1 cellular context compared by ENCODE assay signal in the genomic region with DNA sequence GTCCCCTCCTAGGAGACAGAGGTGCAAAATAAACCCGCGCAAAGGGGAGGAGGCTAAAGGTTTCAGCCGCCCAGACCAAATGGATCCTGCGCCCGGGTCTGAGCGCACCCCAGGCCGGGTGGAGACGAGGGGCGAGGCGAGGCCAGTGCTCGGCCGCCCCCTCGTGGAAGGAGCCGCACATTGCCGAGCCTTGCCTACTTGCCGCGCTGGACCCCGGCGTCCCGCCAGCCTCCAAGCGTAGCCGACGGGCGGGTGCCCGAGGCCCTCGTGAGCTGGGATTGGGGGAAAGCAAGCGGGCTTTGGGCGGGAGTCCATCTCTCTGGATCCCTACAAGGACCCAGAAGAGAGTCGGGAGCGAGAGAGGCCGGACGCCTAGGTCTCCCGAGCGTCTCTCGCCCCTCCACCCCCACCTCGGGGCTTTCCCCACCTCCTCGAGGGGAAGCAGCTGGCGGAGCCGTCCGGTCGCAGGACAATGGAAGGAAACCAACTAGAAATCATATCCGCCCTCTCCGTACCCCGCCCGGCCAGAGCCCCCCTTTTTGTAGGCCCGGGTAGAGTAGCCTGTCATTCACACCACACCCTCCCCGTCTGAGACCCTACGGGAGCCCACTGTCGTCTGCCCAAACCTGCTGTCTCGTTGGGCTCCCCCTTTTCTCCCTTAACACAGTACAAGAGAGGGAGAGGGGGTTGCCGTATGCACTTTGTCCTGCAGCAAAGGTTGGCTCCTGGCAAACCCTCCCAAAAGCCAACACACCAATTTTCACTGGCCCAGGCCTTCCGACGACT.
A peak's percentile ranks its signal among the peaks of the same experiment; 100 is the strongest.
TF ChIP-seq lines count a peak whose summit lies in the region.

No MANE protein-coding gene starts in this region.

TF ChIP-seq in WTC11, 78 proteins besides CTCF, POLR2A, EP300 and RAD21 (continued from another document and continues in another):
- TF ChIP-seq, protein P1, sequence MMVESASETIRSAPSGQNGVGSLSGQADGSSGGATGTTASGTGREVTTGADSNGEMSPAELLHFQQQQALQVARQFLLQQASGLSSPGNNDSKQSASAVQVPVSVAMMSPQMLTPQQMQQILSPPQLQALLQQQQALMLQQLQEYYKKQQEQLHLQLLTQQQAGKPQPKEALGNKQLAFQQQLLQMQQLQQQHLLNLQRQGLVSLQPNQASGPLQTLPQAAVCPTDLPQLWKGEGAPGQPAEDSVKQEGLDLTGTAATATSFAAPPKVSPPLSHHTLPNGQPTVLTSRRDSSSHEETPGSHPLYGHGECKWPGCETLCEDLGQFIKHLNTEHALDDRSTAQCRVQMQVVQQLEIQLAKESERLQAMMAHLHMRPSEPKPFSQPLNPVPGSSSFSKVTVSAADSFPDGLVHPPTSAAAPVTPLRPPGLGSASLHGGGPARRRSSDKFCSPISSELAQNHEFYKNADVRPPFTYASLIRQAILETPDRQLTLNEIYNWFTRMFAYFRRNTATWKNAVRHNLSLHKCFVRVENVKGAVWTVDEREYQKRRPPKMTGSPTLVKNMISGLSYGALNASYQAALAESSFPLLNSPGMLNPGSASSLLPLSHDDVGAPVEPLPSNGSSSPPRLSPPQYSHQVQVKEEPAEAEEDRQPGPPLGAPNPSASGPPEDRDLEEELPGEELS (CRISPR knock-in tag; IDR thresholded peaks at IDR 0.05), result 0 out of 2 replicates have a peak, but pooled peaks have one; percentile 29
- TF ChIP-seq KAT7 (CRISPR knock-in tag; IDR thresholded peaks at IDR 0.05; ENCODE audit: borderline replicate concordance), result no peak
- TF ChIP-seq, protein P2, sequence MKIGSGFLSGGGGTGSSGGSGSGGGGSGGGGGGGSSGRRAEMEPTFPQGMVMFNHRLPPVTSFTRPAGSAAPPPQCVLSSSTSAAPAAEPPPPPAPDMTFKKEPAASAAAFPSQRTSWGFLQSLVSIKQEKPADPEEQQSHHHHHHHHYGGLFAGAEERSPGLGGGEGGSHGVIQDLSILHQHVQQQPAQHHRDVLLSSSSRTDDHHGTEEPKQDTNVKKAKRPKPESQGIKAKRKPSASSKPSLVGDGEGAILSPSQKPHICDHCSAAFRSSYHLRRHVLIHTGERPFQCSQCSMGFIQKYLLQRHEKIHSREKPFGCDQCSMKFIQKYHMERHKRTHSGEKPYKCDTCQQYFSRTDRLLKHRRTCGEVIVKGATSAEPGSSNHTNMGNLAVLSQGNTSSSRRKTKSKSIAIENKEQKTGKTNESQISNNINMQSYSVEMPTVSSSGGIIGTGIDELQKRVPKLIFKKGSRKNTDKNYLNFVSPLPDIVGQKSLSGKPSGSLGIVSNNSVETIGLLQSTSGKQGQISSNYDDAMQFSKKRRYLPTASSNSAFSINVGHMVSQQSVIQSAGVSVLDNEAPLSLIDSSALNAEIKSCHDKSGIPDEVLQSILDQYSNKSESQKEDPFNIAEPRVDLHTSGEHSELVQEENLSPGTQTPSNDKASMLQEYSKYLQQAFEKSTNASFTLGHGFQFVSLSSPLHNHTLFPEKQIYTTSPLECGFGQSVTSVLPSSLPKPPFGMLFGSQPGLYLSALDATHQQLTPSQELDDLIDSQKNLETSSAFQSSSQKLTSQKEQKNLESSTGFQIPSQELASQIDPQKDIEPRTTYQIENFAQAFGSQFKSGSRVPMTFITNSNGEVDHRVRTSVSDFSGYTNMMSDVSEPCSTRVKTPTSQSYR (CRISPR knock-in tag; IDR thresholded peaks at IDR 0.05), result no peak
- TF ChIP-seq ZNF423 (CRISPR knock-in tag; IDR thresholded peaks at IDR 0.05), result no peak
- TF ChIP-seq, protein P3, sequence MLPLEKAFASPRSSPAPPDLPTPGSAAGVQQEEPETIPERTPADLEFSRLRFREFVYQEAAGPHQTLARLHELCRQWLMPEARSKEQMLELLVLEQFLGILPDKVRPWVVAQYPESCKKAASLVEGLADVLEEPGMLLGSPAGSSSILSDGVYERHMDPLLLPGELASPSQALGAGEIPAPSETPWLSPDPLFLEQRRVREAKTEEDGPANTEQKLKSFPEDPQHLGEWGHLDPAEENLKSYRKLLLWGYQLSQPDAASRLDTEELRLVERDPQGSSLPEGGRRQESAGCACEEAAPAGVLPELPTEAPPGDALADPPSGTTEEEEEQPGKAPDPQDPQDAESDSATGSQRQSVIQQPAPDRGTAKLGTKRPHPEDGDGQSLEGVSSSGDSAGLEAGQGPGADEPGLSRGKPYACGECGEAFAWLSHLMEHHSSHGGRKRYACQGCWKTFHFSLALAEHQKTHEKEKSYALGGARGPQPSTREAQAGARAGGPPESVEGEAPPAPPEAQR (CRISPR knock-in tag; IDR thresholded peaks at IDR 0.05), result no peak
- TF ChIP-seq, protein P4, sequence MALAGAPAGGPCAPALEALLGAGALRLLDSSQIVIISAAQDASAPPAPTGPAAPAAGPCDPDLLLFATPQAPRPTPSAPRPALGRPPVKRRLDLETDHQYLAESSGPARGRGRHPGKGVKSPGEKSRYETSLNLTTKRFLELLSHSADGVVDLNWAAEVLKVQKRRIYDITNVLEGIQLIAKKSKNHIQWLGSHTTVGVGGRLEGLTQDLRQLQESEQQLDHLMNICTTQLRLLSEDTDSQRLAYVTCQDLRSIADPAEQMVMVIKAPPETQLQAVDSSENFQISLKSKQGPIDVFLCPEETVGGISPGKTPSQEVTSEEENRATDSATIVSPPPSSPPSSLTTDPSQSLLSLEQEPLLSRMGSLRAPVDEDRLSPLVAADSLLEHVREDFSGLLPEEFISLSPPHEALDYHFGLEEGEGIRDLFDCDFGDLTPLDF (CRISPR knock-in tag; IDR thresholded peaks at IDR 0.05), result no peak
- no peak for TF ChIP-seq TEAD4 (CRISPR knock-in tag; IDR thresholded peaks at IDR 0.05)
- TF ChIP-seq TP53 (CRISPR knock-in tag; IDR thresholded peaks at IDR 0.05), result peak; percentile 71; the same call in 1 of the 2 replicates
- TF ChIP-seq NFYB (CRISPR knock-in tag; conservative IDR thresholded peaks at IDR 0.05; ENCODE audit: low read depth), result no peak
- TF ChIP-seq IRF2 (CRISPR knock-in tag; IDR thresholded peaks at IDR 0.05; ENCODE audit: borderline replicate concordance, low read depth), result no peak
- no peak for TF ChIP-seq AFF4 (CRISPR knock-in tag; IDR thresholded peaks at IDR 0.05; ENCODE audit: borderline replicate concordance)
- TF ChIP-seq, protein P5, sequence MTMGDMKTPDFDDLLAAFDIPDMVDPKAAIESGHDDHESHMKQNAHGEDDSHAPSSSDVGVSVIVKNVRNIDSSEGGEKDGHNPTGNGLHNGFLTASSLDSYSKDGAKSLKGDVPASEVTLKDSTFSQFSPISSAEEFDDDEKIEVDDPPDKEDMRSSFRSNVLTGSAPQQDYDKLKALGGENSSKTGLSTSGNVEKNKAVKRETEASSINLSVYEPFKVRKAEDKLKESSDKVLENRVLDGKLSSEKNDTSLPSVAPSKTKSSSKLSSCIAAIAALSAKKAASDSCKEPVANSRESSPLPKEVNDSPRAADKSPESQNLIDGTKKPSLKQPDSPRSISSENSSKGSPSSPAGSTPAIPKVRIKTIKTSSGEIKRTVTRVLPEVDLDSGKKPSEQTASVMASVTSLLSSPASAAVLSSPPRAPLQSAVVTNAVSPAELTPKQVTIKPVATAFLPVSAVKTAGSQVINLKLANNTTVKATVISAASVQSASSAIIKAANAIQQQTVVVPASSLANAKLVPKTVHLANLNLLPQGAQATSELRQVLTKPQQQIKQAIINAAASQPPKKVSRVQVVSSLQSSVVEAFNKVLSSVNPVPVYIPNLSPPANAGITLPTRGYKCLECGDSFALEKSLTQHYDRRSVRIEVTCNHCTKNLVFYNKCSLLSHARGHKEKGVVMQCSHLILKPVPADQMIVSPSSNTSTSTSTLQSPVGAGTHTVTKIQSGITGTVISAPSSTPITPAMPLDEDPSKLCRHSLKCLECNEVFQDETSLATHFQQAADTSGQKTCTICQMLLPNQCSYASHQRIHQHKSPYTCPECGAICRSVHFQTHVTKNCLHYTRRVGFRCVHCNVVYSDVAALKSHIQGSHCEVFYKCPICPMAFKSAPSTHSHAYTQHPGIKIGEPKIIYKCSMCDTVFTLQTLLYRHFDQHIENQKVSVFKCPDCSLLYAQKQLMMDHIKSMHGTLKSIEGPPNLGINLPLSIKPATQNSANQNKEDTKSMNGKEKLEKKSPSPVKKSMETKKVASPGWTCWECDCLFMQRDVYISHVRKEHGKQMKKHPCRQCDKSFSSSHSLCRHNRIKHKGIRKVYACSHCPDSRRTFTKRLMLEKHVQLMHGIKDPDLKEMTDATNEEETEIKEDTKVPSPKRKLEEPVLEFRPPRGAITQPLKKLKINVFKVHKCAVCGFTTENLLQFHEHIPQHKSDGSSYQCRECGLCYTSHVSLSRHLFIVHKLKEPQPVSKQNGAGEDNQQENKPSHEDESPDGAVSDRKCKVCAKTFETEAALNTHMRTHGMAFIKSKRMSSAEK (CRISPR knock-in tag; IDR thresholded peaks at IDR 0.05; ENCODE audit: borderline replicate concordance), result no peak
- peak; percentile 75; the same call in 1 of the 2 replicates for TF ChIP-seq ZBTB21 (CRISPR knock-in tag; IDR thresholded peaks at IDR 0.05; ENCODE audit: borderline replicate concordance)
- TF ChIP-seq TEAD1 (CRISPR knock-in tag; IDR thresholded peaks at IDR 0.05), result 0 out of 2 replicates have a peak, but pooled peaks have one; percentile 27
- no peak for TF ChIP-seq ESRRA (CRISPR knock-in tag; IDR thresholded peaks at IDR 0.05; ENCODE audit: borderline replicate concordance)
- no peak for TF ChIP-seq ZNF121 (CRISPR knock-in tag; IDR thresholded peaks at IDR 0.05)
- TF ChIP-seq ATF2 (CRISPR knock-in tag; IDR thresholded peaks at IDR 0.05; ENCODE audit: borderline replicate concordance, low read depth), result no peak
- TF ChIP-seq, protein P6, sequence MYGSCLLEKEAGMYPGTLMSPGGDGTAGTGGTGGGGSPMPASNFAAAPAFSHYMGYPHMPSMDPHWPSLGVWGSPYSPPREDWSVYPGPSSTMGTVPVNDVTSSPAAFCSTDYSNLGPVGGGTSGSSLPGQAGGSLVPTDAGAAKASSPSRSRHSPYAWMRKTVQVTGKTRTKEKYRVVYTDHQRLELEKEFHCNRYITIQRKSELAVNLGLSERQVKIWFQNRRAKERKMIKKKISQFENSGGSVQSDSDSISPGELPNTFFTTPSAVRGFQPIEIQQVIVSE (CRISPR knock-in tag; IDR thresholded peaks at IDR 0.05; ENCODE audit: borderline replicate concordance), result no peak
- TF ChIP-seq CREB1 (CRISPR knock-in tag; IDR thresholded peaks at IDR 0.05), result no peak
- no peak for TF ChIP-seq ZBTB43 (CRISPR knock-in tag; IDR thresholded peaks at IDR 0.05)
- TF ChIP-seq ZNF396 (CRISPR knock-in tag; IDR thresholded peaks at IDR 0.05; ENCODE audit: borderline replicate concordance), result no peak
- TF ChIP-seq GRHL2 (CRISPR knock-in tag; IDR thresholded peaks at IDR 0.05; ENCODE audit: insufficient replicate concordance, severe bottlenecking), result no peak
- TF ChIP-seq ETV6 (CRISPR knock-in tag; IDR thresholded peaks at IDR 0.05), result no peak; the same call in 1 of the 2 replicates
- no peak for TF ChIP-seq RORB (CRISPR knock-in tag; IDR thresholded peaks at IDR 0.05)
- TF ChIP-seq SMAD4 (CRISPR knock-in tag; IDR thresholded peaks at IDR 0.05), result no peak
- TF ChIP-seq ZNF671 (CRISPR knock-in tag; IDR thresholded peaks at IDR 0.05), result no peak
- TF ChIP-seq, protein P7, sequence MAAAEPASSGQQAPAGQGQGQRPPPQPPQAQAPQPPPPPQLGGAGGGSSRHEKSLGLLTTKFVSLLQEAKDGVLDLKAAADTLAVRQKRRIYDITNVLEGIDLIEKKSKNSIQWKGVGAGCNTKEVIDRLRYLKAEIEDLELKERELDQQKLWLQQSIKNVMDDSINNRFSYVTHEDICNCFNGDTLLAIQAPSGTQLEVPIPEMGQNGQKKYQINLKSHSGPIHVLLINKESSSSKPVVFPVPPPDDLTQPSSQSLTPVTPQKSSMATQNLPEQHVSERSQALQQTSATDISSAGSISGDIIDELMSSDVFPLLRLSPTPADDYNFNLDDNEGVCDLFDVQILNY (CRISPR knock-in tag; IDR thresholded peaks at IDR 0.05), result peak; percentile 69; the same call in 1 of the 2 replicates
- TF ChIP-seq ZNF138 (CRISPR knock-in tag; conservative IDR thresholded peaks at IDR 0.05), result no peak
- no peak for TF ChIP-seq HMGA2 (CRISPR knock-in tag; IDR thresholded peaks at IDR 0.05)
- TF ChIP-seq PRRX2 (CRISPR knock-in tag; IDR thresholded peaks at IDR 0.05), result no peak
- no peak for TF ChIP-seq ELF4 (CRISPR knock-in tag; IDR thresholded peaks at IDR 0.05; ENCODE audit: low read depth)
- TF ChIP-seq ATF3 (CRISPR knock-in tag; conservative IDR thresholded peaks at IDR 0.05), result no peak
